29 cellular contexts compared by ENCODE assay signal in genomic region chr10:112213836-112214235, GRCh38. TPM values are rescaled to one million over a fixed set of nuclear protein-coding genes. Genes with fewer than 3 reads are reported as not detected.
DNase-seq lines count a peak whose midpoint lies in the region; FAIRE-seq and TF ChIP-seq lines count a peak whose summit lies in the region.
"Had no signal": no experiment of that assay in that cellular context is flagged by ENCODE, and none has a peak within 500 bp of the region (broad histone marks: within the 10 kb centered on the region; RNA-seq: fewer than 3 reads in every experiment).

No MANE protein-coding gene starts in this region.

- H3K4me3 ChIP-seq in hepatocyte = no peak overlapping the region
- H3K4me3 ChIP-seq: breast epithelium, heart left ventricle had no signal

- no peak overlapping the region for H2AFZ ChIP-seq in hepatocyte

- H4K20me1 ChIP-seq in hepatocyte (ENCODE audit: insufficient read depth, poor library complexity, severe bottlenecking) = no peaks in the 10 kb centered on the region

- 80% methylated on average over 4 of the region's 4 CpGs for WGBS in hepatocyte (ENCODE audit: low lambda C conversion rate, missing lambda C conversion rate)

- H3K9me2 ChIP-seq in hepatocyte (replicated peaks; ENCODE audit: insufficient read depth) = no peaks in the 10 kb centered on the region

- TF ChIP-seq CTCF in hepatocyte (IDR thresholded peaks at IDR 0.05; ENCODE audit: poor library complexity) = no peak
- no peak for TF ChIP-seq CTCF in D721Med (IDR thresholded peaks at IDR 0.05; ENCODE audit: insufficient read depth, missing control alignments)

- H3K4me1 ChIP-seq in hepatocyte (ENCODE audit: insufficient read depth) = peaks cover 14% of the 10 kb centered on the region
- H3K4me1 ChIP-seq: breast epithelium, lower lobe of right lung had no signal

- H3K79me2 ChIP-seq in hepatocyte = no peaks in the 10 kb centered on the region

- peak overlapping the region; percentile 23 for H3K27ac ChIP-seq in hepatocyte
- H3K27ac ChIP-seq: breast epithelium, epithelial cell of prostate, heart left ventricle, lower lobe of right lung had no signal

- peak; percentile 29 for DNase-seq in ELR (ENCODE audit: low read depth)
- DNase-seq in LHCN-M2 (ENCODE audit: low read depth) = peak; percentile 31
- no peak for DNase-seq in hepatocyte (ENCODE audit: low spot score)
- no peak for DNase-seq in HT-29 (ENCODE audit: low spot score)
- no peak for DNase-seq in 8988T
- DNase-seq in activated CD4-positive, alpha-beta T cell treated with anti-CD3 and anti-CD28 coated beads for 48 hours = no peak
- DNase-seq in D721Med (ENCODE audit: insufficient read length, low spot score) = no peak
- DNase-seq: activated CD4-positive, alpha-beta T cell treated with anti-CD3 and anti-CD28 coated beads, Interleukin-2, amount 50 U/mL, for 4 hours; activated naive CD4-positive, alpha-beta T cell treated with Interleukin-2 at 50 U/mL for 16 hours; CD8-positive, alpha-beta memory T cell; DMS53; effector CD8-positive, alpha-beta T cell; foreskin fibroblast; heart left ventricle; HFFc6; kidney glomerular epithelial cell; lower lobe of right lung; NCI-H2029; NCI-H526; nephron progenitor cell; right cardiac atrium; SIG-M5; stimulated activated CD4-positive, alpha-beta T cell treated with anti-CD3 and anti-CD28 coated beads, Interleukin-12 subunit alpha, Interleukin-12 subunit beta, amount 100 ng/mL, for 4 hours; stimulated activated CD4-positive, alpha-beta T cell treated with anti-CD3 and anti-CD28 coated beads, Interleukin-4, amount 100 ng/mL, for 1 hour; stimulated activated naive B cell treated with anti-CD40 and anti-IgM and Interleukin-4, amounts not matched to agents 10 μg/mL and 1 μg/mL and 100 μg/mL, for 72 hours; T1000 had no signal

- no peaks in the 10 kb centered on the region for H3K9me3 ChIP-seq in hepatocyte (ENCODE audit: low read depth)
- H3K9me3 ChIP-seq: breast epithelium, heart left ventricle, lower lobe of right lung had no signal

- H3K36me3 ChIP-seq in hepatocyte (replicated peaks; ENCODE audit: insufficient read depth, low read depth) = no peaks in the 10 kb centered on the region
- H3K36me3 ChIP-seq: breast epithelium, heart left ventricle, lower lobe of right lung had no signal

- FAIRE-seq in D721Med (lab: Jason Lieb, UNC) = no peak
- FAIRE-seq: RCC 7860 had no signal

- peak overlapping the region; percentile 35 for H3K4me2 ChIP-seq in hepatocyte

- H3K27me3 ChIP-seq in hepatocyte = no peaks in the 10 kb centered on the region
- H3K27me3 ChIP-seq: breast epithelium had no signal

RNA-seq across cellular contexts. Expression of gene GPAM, which starts 30.3 kb away (rescaled TPM):
- 10.6 and 11.5 TPM in 2 replicates for total RNA-seq in LHCN-M2 (2014; rRNA removed)
- 2.0 TPM for polyA plus RNA-seq in LHCN-M2 (2012)
- total RNA-seq in hepatocyte = 49.2 and 51.9 TPM in 2 replicates
- 5.6 and 7.8 TPM in 2 replicates for polyA plus RNA-seq in hepatocyte
- total RNA-seq in HT-29 (2014; rRNA removed; shearing (Covaris generic)) = 2.3 and 3.4 TPM in 2 replicates

Comparison
In these comparisons a context has a peak if more than half of its experiments do, and no peak if none do; other contexts are left out.
1. DNase-seq: peak in ELR (single experiment) and LHCN-M2 (single experiment); none in hepatocyte (single experiment), HT-29 (single experiment), 8988T (single experiment), activated CD4-positive, alpha-beta T cell treated with anti-CD3 and anti-CD28 coated beads for 48 hours (single experiment) and D721Med (single experiment).